20 cellular contexts compared by ENCODE assay signal in the genomic region with DNA sequence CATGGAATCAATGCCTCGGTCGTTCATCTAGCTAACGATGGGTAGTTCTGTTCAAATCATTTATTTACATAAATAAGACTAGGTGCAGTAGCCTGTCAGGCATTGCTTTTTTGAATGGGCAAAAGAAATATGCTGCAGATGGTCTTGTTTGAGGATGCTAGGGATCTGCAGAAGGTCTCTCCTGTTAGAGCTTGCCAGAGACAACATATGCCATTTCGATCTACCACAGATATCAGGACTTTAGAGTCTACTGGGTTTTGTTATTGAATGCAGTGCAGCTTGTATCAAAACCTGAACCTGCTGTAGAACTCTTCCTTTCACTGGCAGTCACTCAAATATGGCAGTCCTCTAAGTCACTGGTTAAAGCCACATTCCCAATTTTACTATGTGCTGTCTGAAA.
A peak's percentile ranks its signal among the peaks of the same experiment; 100 is the strongest.
DNase-seq lines count a peak whose midpoint lies in the region; ATAC-seq lines count a peak whose summit lies in the region.
"Had no signal": no experiment of that assay in that cellular context is flagged by ENCODE, and none has a peak within 500 bp of the region (broad histone marks: within the 10 kb centered on the region; RNA-seq: fewer than 3 reads in every experiment).

No MANE protein-coding gene starts in this region.

- H3K36me3 Mint-ChIP-seq in T-helper 2 cell treated with Interferon-gamma antibody and Interleukin-4, amounts not matched to agents 5 μg/mL and 100 μg/mL, for 36 hours (ENCODE audit: low read depth), result no peaks in the 10 kb centered on the region
- H3K36me3 Mint-ChIP-seq: CD4-positive, alpha-beta memory T cell had no signal

- H3K27me3 Mint-ChIP-seq in T-helper 2 cell treated with Interferon-gamma antibody and Interleukin-4, amounts not matched to agents 5 μg/mL and 100 μg/mL, for 36 hours (ENCODE audit: low read depth), result no peaks in the 10 kb centered on the region
- H3K27me3 Mint-ChIP-seq: CD4-positive, alpha-beta memory T cell had no signal

- DNase-seq in G401 (ENCODE audit: low spot score) (peak; percentile 94), NCI-H446 treated with DMSO at 0.1 percent for 48 hours (lab: John Stamatoyannopoulos, UW) (peak; percentile 88), cerebellar nuclear complex (lab: John Stamatoyannopoulos, UW) (peak; percentile 20 to 43), pons (ENCODE audit: low spot score) (peak; percentile 5)
- DNase-seq in T-helper 2 cell treated with Interferon-gamma antibody and Interleukin-4, amounts not matched to agents 5 μg/mL and 100 μg/mL, for 36 hours (ENCODE audit: low spot score), result no peak
- DNase-seq: 8988T; ACHN; AML-193; Calu3; CD4-positive, alpha-beta memory T cell; COR-L47; DMS153; DND-41; GDM1; GOT3; HFFc6 had no signal

- H3K4me3 Mint-ChIP-seq in T-helper 2 cell treated with Interferon-gamma antibody and Interleukin-4, amounts not matched to agents 5 μg/mL and 100 μg/mL, for 36 hours, result no peak overlapping the region
- H3K4me3 Mint-ChIP-seq: CD4-positive, alpha-beta memory T cell; HFFc6 had no signal

- H3K9me3 Mint-ChIP-seq in T-helper 2 cell treated with Interferon-gamma antibody and Interleukin-4, amounts not matched to agents 5 μg/mL and 100 μg/mL, for 36 hours, result peaks cover 64% of the 10 kb centered on the region

- ATAC-seq in HG02852 (IDR thresholded peaks at IDR 0.05; ENCODE audit: unreplicated experiment) (no peak), HG02973 (IDR thresholded peaks at IDR 0.05; ENCODE audit: unreplicated experiment) (no peak)
- ATAC-seq: A549, GM12878 had no signal

- in situ Hi-C loops in G401 (cut with HindIII; ENCODE audit: low sequenced_read_pairs), result no loop called here

- H3K27ac Mint-ChIP-seq in T-helper 2 cell treated with Interferon-gamma antibody and Interleukin-4, amounts not matched to agents 5 μg/mL and 100 μg/mL, for 36 hours, result no peak overlapping the region
- H3K27ac Mint-ChIP-seq: CD4-positive, alpha-beta memory T cell; HFFc6 had no signal

- no peaks in the 10 kb centered on the region for H3K4me1 Mint-ChIP-seq in T-helper 2 cell treated with Interferon-gamma antibody and Interleukin-4, amounts not matched to agents 5 μg/mL and 100 μg/mL, for 36 hours (ENCODE audit: low read depth)
- H3K4me1 Mint-ChIP-seq: CD4-positive, alpha-beta memory T cell had no signal
